Comparison of ENCODE assay signal across 27 cellular contexts in genomic region chr13:59266478-59267063, GRCh38.
"Had no signal": no experiment of that assay in that cellular context is flagged by ENCODE, and none has a peak within 500 bp of the region (broad histone marks: within the 10 kb centered on the region; RNA-seq: fewer than 3 reads in every experiment).

No MANE protein-coding gene starts in this region.

- H3K4me3 ChIP-seq: adrenal gland, ascending aorta, heart right ventricle, ovary, smooth muscle cell, thyroid gland, upper lobe of right lung had no signal

- ATAC-seq: foreskin keratinocyte; heart right ventricle; left cardiac atrium; stimulated activated memory B cell treated with anti-CD40 and anti-IgM and Interleukin-4, amounts not matched to agents 10 μg/mL and 1 μg/mL and 100 μg/mL, for 72 hours; stimulated activated naive CD8-positive, alpha-beta T cell treated with anti-CD3 and anti-CD28 coated beads, Interleukin-15, amount 100 ng/mL, for 72 hours; upper lobe of right lung had no signal

- DNase-seq: activated CD4-positive, alpha-beta T cell treated with anti-CD3 and anti-CD28 coated beads for 4 hours; activated CD4-positive, alpha-beta T cell treated with anti-CD3 and anti-CD28 coated beads, Interleukin-2, amount 50 U/mL, for 4 hours; activated CD8-positive, alpha-beta memory T cell treated with anti-CD3 and anti-CD28 coated beads, Interleukin-2, amount 50 U/mL, for 4 hours; activated effector memory CD4-positive, alpha-beta T cell treated with anti-CD3 and anti-CD28 coated beads, Interleukin-2, amount 50 U/mL, for 16 hours; activated naive CD4-positive, alpha-beta T cell treated with anti-CD3 and anti-CD28 coated beads for 36 hours; activated naive CD8-positive, alpha-beta T cell treated with anti-CD3 and anti-CD28 coated beads for 36 hours; activated T-cell treated with anti-CD3 and anti-CD28 coated beads, Interleukin-2, amount 50 U/mL, for 1 hour; adrenal gland; brain microvascular endothelial cell; effector memory CD4-positive, alpha-beta T cell; heart right ventricle; left cardiac atrium; naive B cell; nephron progenitor cell; ovary; stimulated activated CD4-positive, alpha-beta T cell treated with anti-CD3 and anti-CD28 coated beads, Interleukin-1b, Interleukin-23, amount 100 ng/mL, for 48 hours; stimulated activated CD4-positive, alpha-beta T cell treated with anti-CD3 and anti-CD28 coated beads, Interleukin-4, amount 100 ng/mL, for 4 hours; stimulated activated CD8-positive, alpha-beta memory T cell treated with anti-CD3 and anti-CD28 coated beads, Interleukin-4, amount 100 ng/mL, for 48 hours; stimulated activated naive CD8-positive, alpha-beta T cell treated with anti-CD3 and anti-CD28 coated beads, Interleukin-15, amount 100 ng/mL, for 72 hours; T-helper 9 cell; thyroid gland; upper lobe of right lung had no signal

- H3K27ac ChIP-seq: adrenal gland, ascending aorta, brain microvascular endothelial cell, foreskin keratinocyte, heart right ventricle, ovary, thyroid gland, upper lobe of right lung, VCaP had no signal
